ENCODE assay signal across 1 cellular context in the genomic region with DNA sequence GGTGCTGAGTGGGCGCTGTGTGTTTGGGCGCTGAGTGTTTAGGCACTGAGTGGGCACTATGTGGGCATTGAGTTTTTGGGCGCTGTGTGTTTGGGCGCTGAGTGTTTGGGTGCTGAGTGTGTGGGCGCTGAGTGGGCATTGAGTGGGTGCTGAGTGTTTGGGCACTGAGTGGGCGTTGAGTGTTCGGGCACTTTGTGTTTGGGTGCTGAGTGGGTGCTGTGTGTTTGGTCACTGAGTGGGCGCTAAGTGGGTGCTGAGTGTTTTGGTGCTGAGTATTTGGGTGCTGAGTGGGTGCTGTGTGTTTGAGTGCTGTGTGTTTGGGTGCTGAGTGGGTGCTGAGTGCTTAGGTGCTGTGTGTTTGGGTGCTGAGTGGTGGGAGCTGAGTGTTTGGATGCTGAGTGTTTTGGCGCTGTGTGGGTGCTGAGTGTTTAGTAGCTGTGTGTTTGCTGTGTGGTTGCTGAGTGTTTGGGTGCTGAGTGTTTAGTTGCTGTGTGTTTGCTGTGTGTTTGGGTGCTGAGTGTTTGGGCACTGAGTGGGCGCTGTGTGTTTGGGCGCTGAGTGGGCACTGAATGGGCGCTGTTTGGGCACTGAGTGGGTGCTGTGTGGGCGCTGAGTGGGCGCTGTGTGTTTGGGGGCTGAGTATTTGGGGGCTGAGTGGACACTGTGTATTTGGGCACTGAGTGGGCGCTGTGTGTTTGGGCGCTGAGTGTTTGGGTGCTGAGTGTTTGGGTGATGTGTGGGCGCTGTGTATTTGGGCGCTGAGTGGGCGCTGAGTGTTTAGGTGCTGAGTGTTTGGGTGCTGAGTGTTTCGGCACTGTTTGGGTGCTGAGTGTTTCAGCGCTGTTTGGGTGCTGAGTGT.
TF ChIP-seq lines count a peak whose summit lies in the region.

No MANE protein-coding gene starts in this region.

TF ChIP-seq in HEK293, 187 proteins besides CTCF, POLR2A, EP300 and RAD21 (continued from another document):
- TF ChIP-seq, protein P1, sequence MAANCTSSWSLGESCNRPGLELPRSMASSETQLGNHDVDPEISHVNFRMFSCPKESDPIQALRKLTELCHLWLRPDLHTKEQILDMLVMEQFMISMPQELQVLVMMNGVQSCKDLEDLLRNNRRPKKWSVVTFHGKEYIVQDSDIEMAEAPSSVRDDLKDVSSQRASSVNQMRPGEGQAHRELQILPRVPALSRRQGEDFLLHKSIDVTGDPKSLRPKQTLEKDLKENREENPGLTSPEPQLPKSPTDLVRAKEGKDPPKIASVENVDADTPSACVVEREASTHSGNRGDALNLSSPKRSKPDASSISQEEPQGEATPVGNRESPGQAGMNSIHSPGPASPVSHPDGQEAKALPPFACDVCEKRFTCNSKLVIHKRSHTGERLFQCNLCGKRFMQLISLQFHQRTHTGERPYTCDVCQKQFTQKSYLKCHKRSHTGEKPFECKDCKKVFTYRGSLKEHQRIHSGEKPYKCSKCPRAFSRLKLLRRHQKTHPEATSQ (tag by site-specific recombination; IDR thresholded peaks at IDR 0.05) = 0 out of 2 replicates have a peak, but pooled peaks have one; percentile 40
- TF ChIP-seq EGR2 (tag by site-specific recombination; IDR thresholded peaks at IDR 0.05; ENCODE audit: low read depth) = peak; percentile 95
